In the genomic region with DNA sequence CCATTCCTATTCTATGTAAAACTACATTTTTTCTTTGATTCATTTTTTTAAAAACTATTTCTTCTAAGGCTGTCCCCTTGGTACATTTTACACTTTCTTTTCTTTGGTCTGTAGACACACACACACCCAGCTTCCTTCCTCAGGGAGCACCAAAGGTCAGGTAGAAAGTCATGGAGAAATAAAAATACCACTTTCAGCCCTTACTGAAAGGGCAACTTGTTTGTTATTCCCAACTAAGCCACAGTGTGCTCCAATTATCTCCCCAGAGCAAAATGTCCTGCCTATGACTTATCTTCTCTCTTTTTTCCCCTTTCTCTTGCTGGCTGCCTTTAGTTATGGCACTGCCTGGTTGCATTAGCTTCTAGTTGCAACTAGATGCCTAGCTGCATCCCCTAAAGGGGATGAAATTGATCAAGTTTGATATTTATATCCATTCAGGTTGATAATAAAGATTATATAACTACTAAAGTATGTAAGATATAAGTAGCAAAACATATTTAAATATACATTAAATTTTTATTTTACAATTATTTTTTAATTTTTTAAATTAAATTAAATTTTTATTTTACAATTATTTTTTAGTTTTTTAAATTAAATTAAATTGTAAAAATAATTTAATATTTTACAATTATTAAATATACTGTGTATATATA, we compare ENCODE assay signal across 20 cellular contexts. TPM values are rescaled to one million over a fixed set of nuclear protein-coding genes. Genes with fewer than 3 reads are reported as not detected.
A peak's percentile ranks its signal among the peaks of the same experiment; 100 is the strongest.
DNase-seq lines count a peak whose midpoint lies in the region; ATAC-seq, FAIRE-seq and TF ChIP-seq lines count a peak whose summit lies in the region.
"Had no signal": no experiment of that assay in that cellular context is flagged by ENCODE, and none has a peak within 500 bp of the region (broad histone marks: within the 10 kb centered on the region; RNA-seq: fewer than 3 reads in every experiment).

No MANE protein-coding gene starts in this region.

- H3K36me3 Mint-ChIP-seq in chondrocyte (ENCODE audit: low read depth), result peaks cover 4% of the 10 kb centered on the region

- no peak overlapping the region for H3K27ac ChIP-seq in small intestine (ENCODE audit: low read depth in 1 of 2, low read length in 1 of 2)
- no peak overlapping the region for H3K27ac ChIP-seq in caudate nucleus (ENCODE audit: low read depth, low read length)
- H3K27ac ChIP-seq: A549, C4-2B, HL-60 had no signal

- no peak for ATAC-seq in GM18909 (IDR thresholded peaks at IDR 0.05; ENCODE audit: poor library complexity, unreplicated experiment)
- ATAC-seq: A549, GM23338, K562 had no signal

- peaks cover 14% of the 10 kb centered on the region for H3K4me1 Mint-ChIP-seq in chondrocyte (ENCODE audit: low read depth)

- no peaks in the 10 kb centered on the region for H3K9me3 ChIP-seq in small intestine (ENCODE audit: control insufficient read depth, low read depth)

- H3K4me1 ChIP-seq in small intestine (ENCODE audit: control insufficient read depth in 2 of 2, insufficient read depth in 1 of 2, low read depth in 1 of 2, low read length in 1 of 2), result no peaks in the 10 kb centered on the region
- H3K4me1 ChIP-seq: A549 had no signal

- no peaks in the 10 kb centered on the region for H3K36me3 ChIP-seq in small intestine (ENCODE audit: control insufficient read depth in 2 of 2, insufficient read depth in 2 of 2, low read length in 2 of 2)

- DNase-seq in SK-MEL-5 (ENCODE audit: low read depth, low spot score), result peak; percentile 35
- no peak for DNase-seq in small intestine
- no peak for DNase-seq in chondrocyte (ENCODE audit: low spot score)
- DNase-seq in caudate nucleus (lab: John Stamatoyannopoulos, UW), result no peak
- DNase-seq: AML-193; CD4-positive, alpha-beta T cell; DMS53; DND-41; EL; HCEC 1CT had no signal

- TF ChIP-seq CTCF in chondrocyte (IDR thresholded peaks at IDR 0.05), result no peak

- peaks cover 12% of the 10 kb centered on the region for H3K9me3 Mint-ChIP-seq in chondrocyte (ENCODE audit: low read depth)
- H3K9me3 Mint-ChIP-seq: CD4-positive, alpha-beta T cell had no signal

- H3K4me3 Mint-ChIP-seq in chondrocyte (ENCODE audit: unreplicated experiment), result no peak overlapping the region
- H3K4me3 Mint-ChIP-seq: CD4-positive, alpha-beta T cell; GM23338 had no signal

- peak; percentile 93 for FAIRE-seq in G401.6 (lab: Jason Lieb, UNC)
- FAIRE-seq in endometrium (lab: Jason Lieb, UNC), result peak; percentile 46
- peak; percentile 55 for FAIRE-seq in small intestine (lab: Jason Lieb, UNC)
- FAIRE-seq: A549, GM12891, H54, K562 had no signal

- no peaks in the 10 kb centered on the region for H3K27me3 ChIP-seq in small intestine (ENCODE audit: control insufficient read depth in 2 of 2, insufficient read depth in 2 of 2, low read length in 2 of 2)

- no peak overlapping the region for H3K4me3 ChIP-seq in small intestine (ENCODE audit: low read depth in 1 of 2, low read length in 2 of 2)
- H3K4me3 ChIP-seq: A549, GM23338, K562 had no signal

- in situ Hi-C loops in SK-MEL-5 (cut with HindIII; ENCODE audit: low pct_unique_long_range_greater_than_20kb, low sequenced_read_pairs), result no loop called here

- no peaks in the 10 kb centered on the region for H3K27me3 Mint-ChIP-seq in chondrocyte (ENCODE audit: low read depth)

- no peak overlapping the region for H3K27ac Mint-ChIP-seq in chondrocyte (ENCODE audit: unreplicated experiment)
- H3K27ac Mint-ChIP-seq: CD4-positive, alpha-beta T cell; GM23338 had no signal

RNA-seq across cellular contexts. Expression of gene LRRC1, which starts 21.6 kb away (rescaled TPM):
- 28.1 and 30.4 TPM in 2 replicates for total RNA-seq in SK-MEL-5 (2014; rRNA removed; shearing (Covaris generic))
- 22.5 and 23.0 TPM in 2 replicates for polyA plus RNA-seq in SK-MEL-5 (2015; cell fraction: cytosol; rRNA removed)
- polyA plus RNA-seq in SK-MEL-5 (2015; cell fraction: nucleus; rRNA removed), result 32.6 and 36.6 TPM in 2 replicates
- 10 to 100 TPM; 21.8 to 35.4 (median 35.3) TPM for polyA plus RNA-seq in small intestine
- 10.4 to 14.1 TPM (median 14.0 TPM) in 3 replicates for total RNA-seq in chondrocyte
- total RNA-seq: K562 had no signal
- polyA plus RNA-seq: K562 had no signal
